In the genomic region with DNA sequence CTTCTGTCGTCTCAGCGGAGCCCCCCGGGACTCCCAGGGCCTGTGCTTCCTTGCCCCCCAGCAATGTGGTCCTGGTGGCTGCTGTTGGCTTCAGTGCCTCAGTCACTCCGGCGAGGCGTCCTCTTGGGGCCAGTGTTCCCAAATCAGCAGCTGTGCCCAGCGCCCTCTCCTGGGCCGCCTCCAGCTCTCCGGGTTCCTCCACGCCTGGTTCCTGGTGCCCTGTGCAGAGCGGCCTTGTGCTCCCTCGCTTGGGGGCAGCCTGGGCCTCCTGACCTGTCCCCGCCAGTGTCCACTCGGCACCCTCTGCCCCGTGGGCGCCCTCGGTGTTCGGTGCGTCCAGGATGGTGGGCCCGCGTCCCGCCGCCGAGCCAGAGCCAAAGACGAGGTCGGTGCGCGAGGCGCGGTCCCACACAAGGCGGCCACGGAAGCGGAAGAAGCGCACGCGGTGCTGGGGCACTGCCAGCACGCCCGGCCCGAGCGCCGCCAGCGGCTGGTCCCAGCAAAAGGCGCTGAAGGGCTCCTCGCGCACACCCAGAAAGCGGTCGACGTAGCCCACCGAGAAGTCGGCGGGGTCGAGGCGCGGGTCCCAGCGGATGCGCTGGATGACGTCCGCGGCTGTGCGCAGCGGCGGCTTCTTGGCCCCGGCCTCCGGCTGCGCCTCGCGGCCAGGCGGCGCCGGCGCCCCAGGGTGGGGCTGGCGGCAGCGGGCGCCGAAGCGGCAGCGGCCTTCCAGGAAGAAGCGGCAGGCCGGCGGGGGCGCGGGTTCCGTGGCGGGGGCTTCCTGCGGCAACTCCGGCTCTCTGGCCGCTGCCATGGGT, we compare ENCODE assay signal across 8 cellular contexts. TPM values are rescaled to one million over a fixed set of nuclear protein-coding genes. Genes with fewer than 3 reads are reported as not detected.
DNase-seq lines count a peak whose midpoint lies in the region; TF ChIP-seq lines count a peak whose summit lies in the region.

No MANE protein-coding gene starts in this region.

- H3K9me3 ChIP-seq in HEK293 (ENCODE audit: control insufficient read depth, insufficient read depth, low read depth, low read length): no peaks in the 10 kb centered on the region

- CTCF ChIA-PET in GM10248 (lab: Yijun Ruan, JAX) (interaction anchor here (2.6 kb wide), 1 partner anchor 12 kb away, joined by 11 read pairs; no protein-coding TSS in a partner anchor), HEK293 (lab: Yijun Ruan, JAX) (interaction anchor here (1.6 kb wide), 1 partner anchor 15 kb away, joined by 6 read pairs; no protein-coding TSS in a partner anchor)

- POLR2A ChIA-PET in GM10248 (lab: Yijun Ruan, JAX) (interaction anchor here (0.6 to 3.0 kb wide), 8 partner anchors 9 to 945 kb away, joined by 3 to 20 read pairs (median 3); a partner anchor contains a TSS), HEK293 (lab: Yijun Ruan, JAX) (interaction anchor here (0.7 to 6.8 kb wide), 17 partner anchors 7 to 1162 kb away, joined by 3 to 64 read pairs (median 6); a partner anchor contains a TSS)

- TF ChIP-seq CTCF in GM10248 (IDR thresholded peaks at IDR 0.05; ENCODE audit: control extremely low read depth, extremely low read depth, low read depth, missing control alignments) (peak; percentile 47), HEK293 (tag by site-specific recombination; IDR thresholded peaks at IDR 0.05) (0 out of 2 replicates have a peak, but pooled peaks have one; percentile 39)

- peaks cover 5% of the 10 kb centered on the region; the same call in 1 of the 2 replicates for H3K4me1 ChIP-seq in HEK293 (ENCODE audit: control insufficient read depth, insufficient read depth, low read length)

- H3K27ac ChIP-seq in HEK293 (ENCODE audit: extremely low read depth, low read depth, low read length): peak overlapping the region; percentile 81; the same call in 1 of the 2 replicates

- peak overlapping the region; percentile 90 for H3K4me3 ChIP-seq in HEK293 (ENCODE audit: low read depth, low read length)

- H3K36me3 ChIP-seq in HEK293 (ENCODE audit: control insufficient read depth in 2 of 2, insufficient read depth in 1 of 2, low read length in 2 of 2): peaks cover 22 to 44% of the 10 kb centered on the region in 2 experiments

- DNase-seq in GM10248 (ENCODE audit: extremely low spot score) (peak; percentile 47), NCI-H1694 treated with DMSO at 0.1 percent for 48 hours (lab: John Stamatoyannopoulos, UW) (peak; percentile 22), ecto neural progenitor cell (ENCODE audit: low spot score) (peak; percentile 79), lung microvascular endothelial cell (ENCODE audit: low read depth in 2 of 2) (peak; percentile 75 to 77), ACHN (no peak)
- peak; percentile 48 to 53 for DNase-seq in activated CD4-positive, alpha-beta T cell treated with anti-CD3 and anti-CD28 coated beads, Interleukin-2, amount 50 U/mL, for 24 hours (ENCODE audit: low read depth in 1 of 2, low spot score in 1 of 2)
- peak; percentile 34 for DNase-seq in stimulated activated CD8-positive, alpha-beta memory T cell treated with anti-CD3 and anti-CD28 coated beads, Interleukin-15, amount 100 ng/mL, for 24 hours (ENCODE audit: low read depth)

- in situ Hi-C loops in ACHN (cut with HindIII; ENCODE audit: low pct_ligation_motif_present, low pct_unique_long_range_greater_than_20kb, low sequenced_read_pairs): no loop called here

TF ChIP-seq in HEK293, 187 proteins besides CTCF, POLR2A, EP300 and RAD21 (continues in another document):
- TF ChIP-seq, protein P1, sequence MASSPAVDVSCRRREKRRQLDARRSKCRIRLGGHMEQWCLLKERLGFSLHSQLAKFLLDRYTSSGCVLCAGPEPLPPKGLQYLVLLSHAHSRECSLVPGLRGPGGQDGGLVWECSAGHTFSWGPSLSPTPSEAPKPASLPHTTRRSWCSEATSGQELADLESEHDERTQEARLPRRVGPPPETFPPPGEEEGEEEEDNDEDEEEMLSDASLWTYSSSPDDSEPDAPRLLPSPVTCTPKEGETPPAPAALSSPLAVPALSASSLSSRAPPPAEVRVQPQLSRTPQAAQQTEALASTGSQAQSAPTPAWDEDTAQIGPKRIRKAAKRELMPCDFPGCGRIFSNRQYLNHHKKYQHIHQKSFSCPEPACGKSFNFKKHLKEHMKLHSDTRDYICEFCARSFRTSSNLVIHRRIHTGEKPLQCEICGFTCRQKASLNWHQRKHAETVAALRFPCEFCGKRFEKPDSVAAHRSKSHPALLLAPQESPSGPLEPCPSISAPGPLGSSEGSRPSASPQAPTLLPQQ (tag by site-specific recombination; IDR thresholded peaks at IDR 0.05): peak; percentile 89
- TF ChIP-seq, protein P2, sequence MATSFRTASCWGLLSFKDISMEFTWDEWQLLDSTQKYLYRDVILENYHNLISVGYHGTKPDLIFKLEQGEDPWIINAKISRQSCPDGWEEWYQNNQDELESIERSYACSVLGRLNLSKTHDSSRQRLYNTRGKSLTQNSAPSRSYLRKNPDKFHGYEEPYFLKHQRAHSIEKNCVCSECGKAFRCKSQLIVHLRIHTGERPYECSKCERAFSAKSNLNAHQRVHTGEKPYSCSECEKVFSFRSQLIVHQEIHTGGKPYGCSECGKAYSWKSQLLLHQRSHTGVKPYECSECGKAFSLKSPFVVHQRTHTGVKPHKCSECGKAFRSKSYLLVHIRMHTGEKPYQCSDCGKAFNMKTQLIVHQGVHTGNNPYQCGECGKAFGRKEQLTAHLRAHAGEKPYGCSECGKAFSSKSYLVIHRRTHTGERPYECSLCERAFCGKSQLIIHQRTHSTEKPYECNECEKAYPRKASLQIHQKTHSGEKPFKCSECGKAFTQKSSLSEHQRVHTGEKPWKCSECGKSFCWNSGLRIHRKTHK (tag by site-specific recombination; IDR thresholded peaks at IDR 0.05): no peak
- peak; percentile 63; the same call in 1 of the 2 replicates for TF ChIP-seq ZBTB8A (tag by site-specific recombination; IDR thresholded peaks at IDR 0.05)
- peak; percentile 45; the same call in 1 of the 2 replicates for TF ChIP-seq ZNF600 (tag by site-specific recombination; IDR thresholded peaks at IDR 0.05)
- TF ChIP-seq, protein P3, sequence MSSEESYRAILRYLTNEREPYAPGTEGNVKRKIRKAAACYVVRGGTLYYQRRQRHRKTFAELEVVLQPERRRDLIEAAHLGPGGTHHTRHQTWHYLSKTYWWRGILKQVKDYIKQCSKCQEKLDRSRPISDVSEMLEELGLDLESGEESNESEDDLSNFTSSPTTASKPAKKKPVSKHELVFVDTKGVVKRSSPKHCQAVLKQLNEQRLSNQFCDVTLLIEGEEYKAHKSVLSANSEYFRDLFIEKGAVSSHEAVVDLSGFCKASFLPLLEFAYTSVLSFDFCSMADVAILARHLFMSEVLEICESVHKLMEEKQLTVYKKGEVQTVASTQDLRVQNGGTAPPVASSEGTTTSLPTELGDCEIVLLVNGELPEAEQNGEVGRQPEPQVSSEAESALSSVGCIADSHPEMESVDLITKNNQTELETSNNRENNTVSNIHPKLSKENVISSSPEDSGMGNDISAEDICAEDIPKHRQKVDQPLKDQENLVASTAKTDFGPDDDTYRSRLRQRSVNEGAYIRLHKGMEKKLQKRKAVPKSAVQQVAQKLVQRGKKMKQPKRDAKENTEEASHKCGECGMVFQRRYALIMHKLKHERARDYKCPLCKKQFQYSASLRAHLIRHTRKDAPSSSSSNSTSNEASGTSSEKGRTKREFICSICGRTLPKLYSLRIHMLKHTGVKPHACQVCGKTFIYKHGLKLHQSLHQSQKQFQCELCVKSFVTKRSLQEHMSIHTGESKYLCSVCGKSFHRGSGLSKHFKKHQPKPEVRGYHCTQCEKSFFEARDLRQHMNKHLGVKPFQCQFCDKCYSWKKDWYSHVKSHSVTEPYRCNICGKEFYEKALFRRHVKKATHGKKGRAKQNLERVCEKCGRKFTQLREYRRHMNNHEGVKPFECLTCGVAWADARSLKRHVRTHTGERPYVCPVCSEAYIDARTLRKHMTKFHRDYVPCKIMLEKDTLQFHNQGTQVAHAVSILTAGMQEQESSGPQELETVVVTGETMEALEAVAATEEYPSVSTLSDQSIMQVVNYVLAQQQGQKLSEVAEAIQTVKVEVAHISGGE (tag by site-specific recombination; conservative IDR thresholded peaks at IDR 0.05; ENCODE audit: low read depth): no peak
- TF ChIP-seq GLIS1 (tag by site-specific recombination; IDR thresholded peaks at IDR 0.05): peak; percentile 9; the same call in 1 of the 2 replicates
- TF ChIP-seq EGR2 (tag by site-specific recombination; IDR thresholded peaks at IDR 0.05; ENCODE audit: low read depth): no peak
- no peak for TF ChIP-seq ZBTB21 (tag by site-specific recombination; IDR thresholded peaks at IDR 0.05)
- no peak for TF ChIP-seq SALL2 (tag by site-specific recombination; IDR thresholded peaks at IDR 0.05; ENCODE audit: borderline replicate concordance)
- TF ChIP-seq ZIC2 (tag by site-specific recombination; IDR thresholded peaks at IDR 0.05): no peak
- TF ChIP-seq, protein P4, sequence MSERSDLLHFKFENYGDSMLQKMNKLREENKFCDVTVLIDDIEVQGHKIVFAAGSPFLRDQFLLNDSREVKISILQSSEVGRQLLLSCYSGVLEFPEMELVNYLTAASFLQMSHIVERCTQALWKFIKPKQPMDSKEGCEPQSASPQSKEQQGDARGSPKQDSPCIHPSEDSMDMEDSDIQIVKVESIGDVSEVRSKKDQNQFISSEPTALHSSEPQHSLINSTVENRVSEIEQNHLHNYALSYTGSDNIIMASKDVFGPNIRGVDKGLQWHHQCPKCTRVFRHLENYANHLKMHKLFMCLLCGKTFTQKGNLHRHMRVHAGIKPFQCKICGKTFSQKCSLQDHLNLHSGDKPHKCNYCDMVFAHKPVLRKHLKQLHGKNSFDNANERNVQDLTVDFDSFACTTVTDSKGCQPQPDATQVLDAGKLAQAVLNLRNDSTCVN (tag by site-specific recombination; optimal IDR thresholded peaks at IDR 0.05): peak; percentile 56
- TF ChIP-seq ZBTB17 (tag by site-specific recombination; IDR thresholded peaks at IDR 0.05): peak; percentile 13; the same call in 1 of the 2 replicates
- TF ChIP-seq ZNF16 (tag by site-specific recombination; IDR thresholded peaks at IDR 0.05; ENCODE audit: low read depth): no peak
- no peak for TF ChIP-seq ZNF223 (tag by site-specific recombination; IDR thresholded peaks at IDR 0.05)

RNA-seq across cellular contexts. Expression of a gene that starts 0.7 kb away (rescaled TPM):
- total RNA-seq in lung microvascular endothelial cell: 3.3 and 5.0 TPM in 2 replicates

RNA-seq across cellular contexts. Expression of a gene that starts 10.2 kb away (rescaled TPM):
- 53.2 and 124 TPM in 2 replicates for total RNA-seq in lung microvascular endothelial cell

RNA-seq across cellular contexts. Expression of a gene that starts 13.9 kb away (rescaled TPM):
- 12.6 and 21.8 TPM in 2 replicates for total RNA-seq in lung microvascular endothelial cell

RNA-seq across cellular contexts. Expression of a gene that starts 39.7 kb away (rescaled TPM):
- not detected in 2 replicates for total RNA-seq in lung microvascular endothelial cell

RNA-seq across cellular contexts. Expression of a gene that starts 47.7 kb away (rescaled TPM):
- total RNA-seq in lung microvascular endothelial cell: not detected in 2 replicates
